ENCODE assay signal across 10 cellular contexts in genomic region chr13:46607768-46608553, GRCh38. TPM values are rescaled to one million over a fixed set of nuclear protein-coding genes. Genes with fewer than 3 reads are reported as not detected.
A peak's percentile ranks its signal among the peaks of the same experiment; 100 is the strongest.
DNase-seq lines count a peak whose midpoint lies in the region; ATAC-seq and TF ChIP-seq lines count a peak whose summit lies in the region.
"Had no signal": no experiment of that assay in that cellular context is flagged by ENCODE, and none has a peak within 500 bp of the region (broad histone marks: within the 10 kb centered on the region; RNA-seq: fewer than 3 reads in every experiment).

No MANE protein-coding gene starts in this region.

- TF ChIP-seq CTCF in GM12865 (IDR thresholded peaks at IDR 0.05; ENCODE audit: insufficient read depth, low read depth, low read length, missing control alignments) (no peak), GM23338 (conservative IDR thresholded peaks at IDR 0.05; ENCODE audit: low read depth in 2 of 2) (no peak), nephron (IDR thresholded peaks at IDR 0.05; ENCODE audit: unreplicated experiment in 3 of 3) (no peak)

- H3K4me3 Mint-ChIP-seq in GM23338 (no peak overlapping the region), nephron (peak overlapping the region in 1 of 3 experiments; percentile 3)

- peak; percentile 47 for ATAC-seq in GM23338
- no peak for ATAC-seq in GM18858 (IDR thresholded peaks at IDR 0.05; ENCODE audit: unreplicated experiment)
- no peak for ATAC-seq in GM21526 (IDR thresholded peaks at IDR 0.05; ENCODE audit: low FRiP score, unreplicated experiment)

- H3K9me3 Mint-ChIP-seq in GM23338 (no peaks in the 10 kb centered on the region), nephron (no peaks in the 10 kb centered on the region)

- 0 out of 2 replicates have a peak overlapping the region, but pooled peaks have one; percentile 42 for H3K27ac Mint-ChIP-seq in GM23338
- peak overlapping the region; percentile 62 to 88 (median 82) for H3K27ac Mint-ChIP-seq in nephron

- DNase-seq in GM12865 (ENCODE audit: low read depth) (peak; percentile 46), GM23338 (ENCODE audit: low spot score) (no peak), DMS79 treated with DMSO at 0.1 percent for 48 hours (lab: John Stamatoyannopoulos, UW) (no peak), nucleus accumbens (lab: John Stamatoyannopoulos, UW) (no peak)
- peak; percentile 27 to 40 for DNase-seq in activated T-cell treated with anti-CD3 and anti-CD28 coated beads, Interleukin-2, amount 50 U/mL, for 48 hours
- DNase-seq: activated CD4-positive, alpha-beta T cell treated with anti-CD3 and anti-CD28 coated beads for 1 hour had no signal

- H3K27me3 Mint-ChIP-seq in GM23338 (ENCODE audit: insufficient read depth, low read depth, poor library complexity) (peaks cover 6% of the 10 kb centered on the region), nephron (ENCODE audit: low read depth) (no peaks in the 10 kb centered on the region)

- no peaks in the 10 kb centered on the region for H3K9me2 ChIP-seq in GM23338 (ENCODE audit: insufficient read depth)

- no peaks in the 10 kb centered on the region for H3K36me3 ChIP-seq in GM23338 (ENCODE audit: insufficient read depth)

- H3K27me3 ChIP-seq in GM23338 (ENCODE audit: insufficient read depth): no peaks in the 10 kb centered on the region

- H3K27ac ChIP-seq in GM23338 (ENCODE audit: low read depth): no peak overlapping the region

- H3K79me2 ChIP-seq in GM23338 (replicated peaks; ENCODE audit: insufficient read depth): peaks cover 62% of the 10 kb centered on the region

- H3K36me3 Mint-ChIP-seq in GM23338 (ENCODE audit: low read depth) (no peaks in the 10 kb centered on the region), nephron (ENCODE audit: low read depth) (no peaks in the 10 kb centered on the region)

- H3K4me1 ChIP-seq in GM23338 (ENCODE audit: insufficient read depth): peaks cover 13% of the 10 kb centered on the region

- H2AFZ ChIP-seq in GM23338: no peak overlapping the region

- peaks cover 4% of the 10 kb centered on the region; the same call in 1 of the 2 replicates for H4K20me1 ChIP-seq in GM23338 (replicated peaks; ENCODE audit: insufficient read depth)

- H3K4me3 ChIP-seq in GM12865 (ENCODE audit: low read depth, low read length) (no peak overlapping the region), GM23338 (no peak overlapping the region)
- H3K4me3 ChIP-seq: K562 had no signal

- no peaks in the 10 kb centered on the region for H3F3A ChIP-seq in GM23338 (replicated peaks; ENCODE audit: low read depth)

- H3K4me1 Mint-ChIP-seq in GM23338 (peaks cover 22% of the 10 kb centered on the region), nephron (peaks cover 60% of the 10 kb centered on the region)

- H3K4me2 ChIP-seq in GM23338: peak overlapping the region; percentile 52; the same call in 1 of the 2 replicates

TF ChIP-seq in GM23338, 12 proteins besides CTCF, POLR2A, EP300 and RAD21 (continues in another document):
- no peak for TF ChIP-seq POLR2AphosphoS5 (IDR thresholded peaks at IDR 0.05; ENCODE audit: low read depth)
- TF ChIP-seq EZH2phosphoT487 (IDR thresholded peaks at IDR 0.05; ENCODE audit: unreplicated experiment): no peak
- TF ChIP-seq, protein P1, sequence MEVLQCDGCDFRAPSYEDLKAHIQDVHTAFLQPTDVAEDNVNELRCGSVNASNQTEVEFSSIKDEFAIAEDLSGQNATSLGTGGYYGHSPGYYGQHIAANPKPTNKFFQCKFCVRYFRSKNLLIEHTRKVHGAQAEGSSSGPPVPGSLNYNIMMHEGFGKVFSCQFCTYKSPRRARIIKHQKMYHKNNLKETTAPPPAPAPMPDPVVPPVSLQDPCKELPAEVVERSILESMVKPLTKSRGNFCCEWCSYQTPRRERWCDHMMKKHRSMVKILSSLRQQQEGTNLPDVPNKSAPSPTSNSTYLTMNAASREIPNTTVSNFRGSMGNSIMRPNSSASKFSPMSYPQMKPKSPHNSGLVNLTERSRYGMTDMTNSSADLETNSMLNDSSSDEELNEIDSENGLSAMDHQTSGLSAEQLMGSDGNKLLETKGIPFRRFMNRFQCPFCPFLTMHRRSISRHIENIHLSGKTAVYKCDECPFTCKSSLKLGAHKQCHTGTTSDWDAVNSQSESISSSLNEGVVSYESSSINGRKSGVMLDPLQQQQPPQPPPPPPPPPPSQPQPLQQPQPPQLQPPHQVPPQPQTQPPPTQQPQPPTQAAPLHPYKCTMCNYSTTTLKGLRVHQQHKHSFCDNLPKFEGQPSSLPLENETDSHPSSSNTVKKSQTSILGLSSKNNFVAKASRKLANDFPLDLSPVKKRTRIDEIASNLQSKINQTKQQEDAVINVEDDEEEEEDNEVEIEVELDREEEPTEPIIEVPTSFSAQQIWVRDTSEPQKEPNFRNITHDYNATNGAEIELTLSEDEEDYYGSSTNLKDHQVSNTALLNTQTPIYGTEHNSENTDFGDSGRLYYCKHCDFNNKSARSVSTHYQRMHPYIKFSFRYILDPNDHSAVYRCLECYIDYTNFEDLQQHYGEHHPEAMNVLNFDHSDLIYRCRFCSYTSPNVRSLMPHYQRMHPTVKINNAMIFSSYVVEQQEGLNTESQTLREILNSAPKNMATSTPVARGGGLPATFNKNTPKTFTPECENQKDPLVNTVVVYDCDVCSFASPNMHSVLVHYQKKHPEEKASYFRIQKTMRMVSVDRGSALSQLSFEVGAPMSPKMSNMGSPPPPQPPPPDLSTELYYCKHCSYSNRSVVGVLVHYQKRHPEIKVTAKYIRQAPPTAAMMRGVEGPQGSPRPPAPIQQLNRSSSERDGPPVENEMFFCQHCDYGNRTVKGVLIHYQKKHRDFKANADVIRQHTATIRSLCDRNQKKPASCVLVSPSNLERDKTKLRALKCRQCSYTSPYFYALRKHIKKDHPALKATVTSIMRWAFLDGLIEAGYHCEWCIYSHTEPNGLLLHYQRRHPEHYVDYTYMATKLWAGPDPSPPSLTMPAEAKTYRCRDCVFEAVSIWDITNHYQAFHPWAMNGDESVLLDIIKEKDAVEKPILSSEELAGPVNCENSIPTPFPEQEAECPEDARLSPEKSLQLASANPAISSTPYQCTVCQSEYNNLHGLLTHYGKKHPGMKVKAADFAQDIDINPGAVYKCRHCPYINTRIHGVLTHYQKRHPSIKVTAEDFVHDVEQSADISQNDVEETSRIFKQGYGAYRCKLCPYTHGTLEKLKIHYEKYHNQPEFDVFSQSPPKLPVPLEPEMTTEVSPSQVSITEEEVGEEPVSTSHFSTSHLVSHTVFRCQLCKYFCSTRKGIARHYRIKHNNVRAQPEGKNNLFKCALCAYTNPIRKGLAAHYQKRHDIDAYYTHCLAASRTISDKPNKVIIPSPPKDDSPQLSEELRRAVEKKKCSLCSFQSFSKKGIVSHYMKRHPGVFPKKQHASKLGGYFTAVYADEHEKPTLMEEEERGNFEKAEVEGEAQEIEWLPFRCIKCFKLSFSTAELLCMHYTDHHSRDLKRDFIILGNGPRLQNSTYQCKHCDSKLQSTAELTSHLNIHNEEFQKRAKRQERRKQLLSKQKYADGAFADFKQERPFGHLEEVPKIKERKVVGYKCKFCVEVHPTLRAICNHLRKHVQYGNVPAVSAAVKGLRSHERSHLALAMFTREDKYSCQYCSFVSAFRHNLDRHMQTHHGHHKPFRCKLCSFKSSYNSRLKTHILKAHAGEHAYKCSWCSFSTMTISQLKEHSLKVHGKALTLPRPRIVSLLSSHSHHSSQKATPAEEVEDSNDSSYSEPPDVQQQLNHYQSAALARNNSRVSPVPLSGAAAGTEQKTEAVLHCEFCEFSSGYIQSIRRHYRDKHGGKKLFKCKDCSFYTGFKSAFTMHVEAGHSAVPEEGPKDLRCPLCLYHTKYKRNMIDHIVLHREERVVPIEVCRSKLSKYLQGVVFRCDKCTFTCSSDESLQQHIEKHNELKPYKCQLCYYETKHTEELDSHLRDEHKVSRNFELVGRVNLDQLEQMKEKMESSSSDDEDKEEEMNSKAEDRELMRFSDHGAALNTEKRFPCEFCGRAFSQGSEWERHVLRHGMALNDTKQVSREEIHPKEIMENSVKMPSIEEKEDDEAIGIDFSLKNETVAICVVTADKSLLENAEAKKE (CRISPR knock-in tag; IDR thresholded peaks at IDR 0.05): no peak
- TF ChIP-seq ZNF114 (CRISPR knock-in tag; IDR thresholded peaks at IDR 0.05): no peak
- TF ChIP-seq NANOG (IDR thresholded peaks at IDR 0.05; ENCODE audit: borderline replicate concordance): no peak
- no peak for TF ChIP-seq STAT1 (IDR thresholded peaks at IDR 0.05; ENCODE audit: unreplicated experiment)
- TF ChIP-seq, protein P2, sequence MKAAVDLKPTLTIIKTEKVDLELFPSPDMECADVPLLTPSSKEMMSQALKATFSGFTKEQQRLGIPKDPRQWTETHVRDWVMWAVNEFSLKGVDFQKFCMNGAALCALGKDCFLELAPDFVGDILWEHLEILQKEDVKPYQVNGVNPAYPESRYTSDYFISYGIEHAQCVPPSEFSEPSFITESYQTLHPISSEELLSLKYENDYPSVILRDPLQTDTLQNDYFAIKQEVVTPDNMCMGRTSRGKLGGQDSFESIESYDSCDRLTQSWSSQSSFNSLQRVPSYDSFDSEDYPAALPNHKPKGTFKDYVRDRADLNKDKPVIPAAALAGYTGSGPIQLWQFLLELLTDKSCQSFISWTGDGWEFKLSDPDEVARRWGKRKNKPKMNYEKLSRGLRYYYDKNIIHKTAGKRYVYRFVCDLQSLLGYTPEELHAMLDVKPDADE (IDR thresholded peaks at IDR 0.05): no peak
- TF ChIP-seq JUNB (IDR thresholded peaks at IDR 0.05; ENCODE audit: unreplicated experiment): no peak
- no peak for TF ChIP-seq EZH2 (IDR thresholded peaks at IDR 0.05; ENCODE audit: low read depth, unreplicated experiment)
- TF ChIP-seq ZNF331 (CRISPR knock-in tag; IDR thresholded peaks at IDR 0.05; ENCODE audit: low read depth): no peak
- no peak for TF ChIP-seq CREB1 (CRISPR knock-in tag; IDR thresholded peaks at IDR 0.05; ENCODE audit: low read depth)

RNA-seq across cellular contexts. Expression of gene LRCH1, which starts 55.0 kb away (rescaled TPM):
- total RNA-seq in GM23338 (2014; rRNA removed; shearing (Covaris generic)): 8.0 and 9.2 TPM in 2 replicates
- 3.1 and 3.9 TPM in 2 replicates for polyA plus RNA-seq in GM23338 (2016; fragmentation: Nextera tagmentation; extraction: Ambion mirVana)

Comparison
In these comparisons a context has a peak if more than half of its experiments do, and no peak if none do; other contexts are left out.
1. DNase-seq: peak in GM12865 (single experiment) and activated T-cell treated with anti-CD3 and anti-CD28 coated beads, Interleukin-2, amount 50 U/mL, for 48 hours (2 of 2); none in GM23338 (single experiment), DMS79 treated with DMSO at 0.1 percent for 48 hours (single experiment) and nucleus accumbens (0 of 56).